14 cellular contexts compared by ENCODE assay signal in the genomic region with DNA sequence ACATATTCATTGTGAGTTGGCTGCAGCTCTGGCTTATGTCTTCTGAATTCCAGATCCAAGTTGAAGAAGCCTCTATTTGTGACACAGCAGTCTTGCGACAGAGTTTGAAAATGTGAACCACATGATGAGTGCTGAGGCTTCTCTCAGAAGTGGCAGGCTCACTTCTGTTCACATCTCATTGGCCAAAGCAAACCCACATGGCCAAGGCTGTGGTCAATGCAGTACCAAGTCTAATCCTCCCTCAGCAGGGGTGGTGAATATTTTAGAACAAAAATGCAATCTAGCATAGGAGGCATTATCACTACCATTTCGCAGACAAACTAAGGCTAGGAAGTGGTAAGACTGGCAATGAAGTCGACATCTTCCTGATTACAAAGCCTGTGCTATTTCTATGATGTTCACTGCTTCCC. TPM values are rescaled to one million over a fixed set of nuclear protein-coding genes. Genes with fewer than 3 reads are reported as not detected.
DNase-seq lines count a peak whose midpoint lies in the region; ATAC-seq and TF ChIP-seq lines count a peak whose summit lies in the region.
"Had no signal": no experiment of that assay in that cellular context is flagged by ENCODE, and none has a peak within 500 bp of the region (broad histone marks: within the 10 kb centered on the region; RNA-seq: fewer than 3 reads in every experiment).

No MANE protein-coding gene starts in this region.

- peaks cover 28 to 50% of the 10 kb centered on the region in 2 experiments for H3K36me3 ChIP-seq in mesenchymal stem cell (ENCODE audit: control insufficient read depth in 1 of 2, insufficient read depth in 2 of 2, low read depth in 1 of 2, low read length in 2 of 2)
- no peaks in the 10 kb centered on the region for H3K36me3 ChIP-seq in sigmoid colon
- H3K36me3 ChIP-seq: thoracic aorta had no signal

- TF ChIP-seq POLR2A in sigmoid colon (IDR thresholded peaks at IDR 0.05) = no peak

- in situ Hi-C loops in GM13977 (cut with MboI; ENCODE audit: low pct_unique_long_range_greater_than_20kb, low sequenced_read_pairs, unreplicated experiment) = no loop called here

- H3K4me3 ChIP-seq in mesenchymal stem cell (ENCODE audit: insufficient read depth in 1 of 2, low read depth in 1 of 2, low read length in 2 of 2) = no peak overlapping the region
- H3K4me3 ChIP-seq in sigmoid colon = no peak overlapping the region
- H3K4me3 ChIP-seq: thoracic aorta had no signal

- peak overlapping the region; percentile 50 to 61 for H3K18ac ChIP-seq in mesenchymal stem cell (ENCODE audit: low read depth in 1 of 2, low read length in 2 of 2)

- CTCF ChIA-PET in activated CD8-positive, alpha-beta T cell treated with anti-CD3 and anti-CD28 coated beads for 36 hours (lab: Charles Lee) = interaction anchor here (1.1 kb wide), 1 partner anchor 109 kb away, joined by 4 read pairs; no protein-coding TSS in a partner anchor

- H3K27me3 Mint-ChIP-seq in CD14-positive monocyte (ENCODE audit: low read depth in 3 of 3) = no peaks in the 10 kb centered on the region
- H3K27me3 Mint-ChIP-seq in activated CD8-positive, alpha-beta T cell treated with anti-CD3 and anti-CD28 coated beads for 36 hours = peaks cover 40% of the 10 kb centered on the region

- H3K27me3 ChIP-seq in mesenchymal stem cell (ENCODE audit: control insufficient read depth in 1 of 2, insufficient read depth in 1 of 2, low read length in 2 of 2) (no peaks in the 10 kb centered on the region), sigmoid colon (no peaks in the 10 kb centered on the region)

- peak overlapping the region; percentile 45 to 96 for H2BK12ac ChIP-seq in mesenchymal stem cell (ENCODE audit: low read length in 2 of 2)

- WGBS in mesenchymal stem cell = 86% methylated on average over 3 of the region's 3 CpGs
- 81 to 87% methylated on average over 3 of the region's 3 CpGs for WGBS in sigmoid colon, 2 donors

- H4K8ac ChIP-seq in mesenchymal stem cell (ENCODE audit: low read length) = peak overlapping the region; percentile 41

- no peak for TF ChIP-seq CTCF in CD14-positive monocyte (IDR thresholded peaks at IDR 0.05)
- TF ChIP-seq CTCF in activated CD8-positive, alpha-beta T cell treated with anti-CD3 and anti-CD28 coated beads for 36 hours (IDR thresholded peaks at IDR 0.05) = no peak
- no peak for TF ChIP-seq CTCF in GM13977 (IDR thresholded peaks at IDR 0.05; ENCODE audit: extremely low read depth, insufficient read depth, missing control alignments)
- TF ChIP-seq CTCF in sigmoid colon (IDR thresholded peaks at IDR 0.05) = no peak

- no peak overlapping the region for H2BK15ac ChIP-seq in mesenchymal stem cell (ENCODE audit: low read depth, poor library complexity, severe bottlenecking)

- H3K4me1 ChIP-seq in mesenchymal stem cell (ENCODE audit: control insufficient read depth, insufficient read depth, low read depth, low read length) (peaks cover under 1% of the 10 kb centered on the region), sigmoid colon (peaks cover 0 to 7% (median 3%) of the 10 kb centered on the region in 4 donors)
- H3K4me1 ChIP-seq: Caco-2 had no signal

- H3K9ac ChIP-seq in mesenchymal stem cell (ENCODE audit: low read length) = peak overlapping the region; percentile 69

- no peak overlapping the region for H3K4me3 Mint-ChIP-seq in CD14-positive monocyte
- no peak overlapping the region for H3K4me3 Mint-ChIP-seq in activated CD8-positive, alpha-beta T cell treated with anti-CD3 and anti-CD28 coated beads for 36 hours

- no peak overlapping the region for H3K14ac ChIP-seq in mesenchymal stem cell (ENCODE audit: low read length in 2 of 2)

- POLR2A ChIA-PET in activated CD8-positive, alpha-beta T cell treated with anti-CD3 and anti-CD28 coated beads for 36 hours (lab: Charles Lee) = no interaction called here

- no peak overlapping the region for H3K23ac ChIP-seq in mesenchymal stem cell (ENCODE audit: low read length in 2 of 2)

- H4K91ac ChIP-seq in mesenchymal stem cell (ENCODE audit: low read length) = peak overlapping the region; percentile 80

- no peak overlapping the region for H2BK5ac ChIP-seq in mesenchymal stem cell (ENCODE audit: low read depth, low read length, poor library complexity, severe bottlenecking)

- H3K9me3 ChIP-seq in mesenchymal stem cell (ENCODE audit: control insufficient read depth, low read length) = no peaks in the 10 kb centered on the region
- H3K9me3 ChIP-seq in sigmoid colon = no peaks in the 10 kb centered on the region
- H3K9me3 ChIP-seq: Caco-2, thoracic aorta had no signal

- peak overlapping the region; percentile 21 for H2BK120ac ChIP-seq in mesenchymal stem cell (ENCODE audit: low read depth, low read length)

- no peak overlapping the region for H3K27ac ChIP-seq in mesenchymal stem cell (ENCODE audit: low read length, poor library complexity, severe bottlenecking)
- H3K27ac ChIP-seq in sigmoid colon = peak overlapping the region in 2 of 4 donors; percentile 0 to 52
- H3K27ac ChIP-seq: VCaP had no signal

- H3K4me2 ChIP-seq in mesenchymal stem cell (ENCODE audit: low read length, poor library complexity, severe bottlenecking) = no peak overlapping the region

- no peaks in the 10 kb centered on the region for H3K36me3 Mint-ChIP-seq in CD14-positive monocyte
- H3K36me3 Mint-ChIP-seq in activated CD8-positive, alpha-beta T cell treated with anti-CD3 and anti-CD28 coated beads for 36 hours (ENCODE audit: low read depth) = no peaks in the 10 kb centered on the region

- intact Hi-C loops in CD14-positive monocyte (cut with micrococcal nuclease) = no loop called here
- intact Hi-C loops in activated CD8-positive, alpha-beta T cell treated with anti-CD3 and anti-CD28 coated beads for 36 hours (cut with micrococcal nuclease) = no loop called here
- intact Hi-C loops in sigmoid colon (cut with DNase I) = no loop called here

- H3K9me3 Mint-ChIP-seq in CD14-positive monocyte = peaks cover 0 to 7% (median 0%) of the 10 kb centered on the region in 7 donors
- no peaks in the 10 kb centered on the region for H3K9me3 Mint-ChIP-seq in activated CD8-positive, alpha-beta T cell treated with anti-CD3 and anti-CD28 coated beads for 36 hours

- H3K4ac ChIP-seq in mesenchymal stem cell (ENCODE audit: low read depth in 1 of 2, low read length in 2 of 2) = peak overlapping the region; percentile 20 to 54

- peaks cover 20% of the 10 kb centered on the region for H3K79me1 ChIP-seq in mesenchymal stem cell (replicated peaks; ENCODE audit: low read length, poor library complexity, severe bottlenecking)

- peaks cover 36% of the 10 kb centered on the region for H3K4me1 Mint-ChIP-seq in CD14-positive monocyte
- H3K4me1 Mint-ChIP-seq in activated CD8-positive, alpha-beta T cell treated with anti-CD3 and anti-CD28 coated beads for 36 hours (ENCODE audit: low read depth) = peaks cover 38% of the 10 kb centered on the region

- H2AFZ ChIP-seq in mesenchymal stem cell (ENCODE audit: low read depth, low read length) = no peak overlapping the region

- H2AK5ac ChIP-seq in mesenchymal stem cell (ENCODE audit: low read length, severe bottlenecking) = no peak overlapping the region

- TF ChIP-seq EP300 in sigmoid colon (IDR thresholded peaks at IDR 0.05) = no peak

- ATAC-seq in activated CD8-positive, alpha-beta T cell treated with anti-CD3 and anti-CD28 coated beads for 36 hours = peak; percentile 31
- ATAC-seq: PC-3 had no signal

- peak overlapping the region in 5 of 7 donors; percentile 61 to 88 (median 71) for H3K27ac Mint-ChIP-seq in CD14-positive monocyte
- H3K27ac Mint-ChIP-seq in activated CD8-positive, alpha-beta T cell treated with anti-CD3 and anti-CD28 coated beads for 36 hours = no peak overlapping the region
- H3K27ac Mint-ChIP-seq: activated T-helper 2 cell treated with anti-CD3 and anti-CD28 coated beads, Interferon-gamma antibody, Interleukin-2, Interleukin-4, amounts not matched to agents 10 μg/mL and 5 μg/mL and 100 μg/mL, durations not matched to agents 14 hours and 24 hours and 36 hours had no signal

- peak; percentile 80 for DNase-seq in CD14-positive monocyte (ENCODE audit: low spot score)
- DNase-seq in LHCN-M2 (ENCODE audit: low read depth) = peak; percentile 94
- peak; percentile 39 for DNase-seq in activated CD8-positive, alpha-beta T cell treated with anti-CD3 and anti-CD28 coated beads for 36 hours
- DNase-seq in mesenchymal stem cell = peak; percentile 95
- no peak for DNase-seq in GM13977 (ENCODE audit: low spot score)
- no peak for DNase-seq in NCI-H2081 (lab: John Stamatoyannopoulos, UW)
- no peak for DNase-seq in dermis blood vessel endothelial cell
- no peak for DNase-seq in sigmoid colon
- DNase-seq: Caco-2, NCI-H187 treated with DMSO at 0.1 percent for 48 hours, PC-3 had no signal

RNA-seq across cellular contexts. Expression of gene CDCP1, which starts 45.2 kb away (rescaled TPM):
- polyA plus RNA-seq in CD14-positive monocyte = 1 to 10 TPM in 1 of 2 donors, under 1 TPM in 1; 0.42 to 1.3 TPM
- 19.6 and 23.0 TPM in 2 replicates for total RNA-seq in LHCN-M2 (2014; rRNA removed)
- polyA plus RNA-seq in LHCN-M2 (2012) = 1.4 TPM
- total RNA-seq in activated CD8-positive, alpha-beta T cell treated with anti-CD3 and anti-CD28 coated beads for 36 hours = under 1 TPM; 0.32 to 0.36 TPM
- polyA plus RNA-seq in mesenchymal stem cell (2013, experiment 1 of 2) = 71.6 TPM
- polyA plus RNA-seq in mesenchymal stem cell (2013, experiment 2 of 2) = 71.5 TPM
- total RNA-seq in dermis blood vessel endothelial cell = 0.09 and 0.17 TPM in 2 replicates
- total RNA-seq in sigmoid colon = 1 to 10 TPM in 1 of 4 donors, under 1 TPM in 3; 0.71 to 1.2 (median 0.82) TPM
- polyA plus RNA-seq in sigmoid colon = 10 to 100 TPM in 1 of 3 donors, 1 to 10 TPM in 2; 7.2 to 35.2 (median 9.0) TPM

Comparison
In these comparisons a context has a peak if more than half of its experiments do, and no peak if none do; other contexts are left out.
1. DNase-seq: peak in CD14-positive monocyte (single experiment), LHCN-M2 (single experiment), activated CD8-positive, alpha-beta T cell treated with anti-CD3 and anti-CD28 coated beads for 36 hours (single experiment) and mesenchymal stem cell (single experiment); none in GM13977 (single experiment), NCI-H2081 (0 of 2), dermis blood vessel endothelial cell (single experiment) and sigmoid colon (single experiment).